In genomic region chr1:235075121-235075954, GRCh38 we compare ENCODE assay signal across 8 cellular contexts. TPM values are rescaled to one million over a fixed set of nuclear protein-coding genes. Genes with fewer than 3 reads are reported as not detected.
DNase-seq lines count a peak whose midpoint lies in the region; ATAC-seq and TF ChIP-seq lines count a peak whose summit lies in the region.

No MANE protein-coding gene starts in this region.

- H3K4me3 ChIP-seq in cardiac fibroblast (replicated peaks in 1 of 2; ENCODE audit: low read depth in 2 of 2, low read length in 2 of 2), result peak overlapping the region in 1 of 2 donors; percentile 15

- H3K27ac ChIP-seq in C4-2B (peak overlapping the region; percentile 90), VCaP (peak overlapping the region; percentile 57)

- ATAC-seq in GM19351 (IDR thresholded peaks at IDR 0.05; ENCODE audit: unreplicated experiment) (peak; percentile 60), HG03460 (IDR thresholded peaks at IDR 0.05; ENCODE audit: unreplicated experiment) (peak; percentile 60)

- TF ChIP-seq CTCF in C4-2B (conservative IDR thresholded peaks at IDR 0.05) (no peak), VCaP (conservative IDR thresholded peaks at IDR 0.05) (no peak), cardiac fibroblast (IDR thresholded peaks at IDR 0.05; ENCODE audit: low read depth, low read length) (no peak)

- peak; percentile 92 to 97 for DNase-seq in cardiac fibroblast (ENCODE audit: low read depth in 2 of 2)
- DNase-seq in mesenteric fat pad (ENCODE audit: low spot score), result peak; percentile 92
- DNase-seq in stimulated activated CD8-positive, alpha-beta memory T cell treated with anti-CD3 and anti-CD28 coated beads, Interleukin-15, amount 100 ng/mL, for 24 hours (ENCODE audit: low read depth), result peak; percentile 35
- no peak for DNase-seq in 8988T

RNA-seq across cellular contexts. Expression of gene TOMM20, which starts 53.3 kb away (rescaled TPM):
- total RNA-seq in mesenteric fat pad, result 107 TPM
